Comparison of ENCODE assay signal across 10 cellular contexts in genomic region chr4:111475001-111475400, GRCh38.
DNase-seq lines count a peak whose midpoint lies in the region; ATAC-seq and TF ChIP-seq lines count a peak whose summit lies in the region.
"Had no signal": no experiment of that assay in that cellular context is flagged by ENCODE, and none has a peak within 500 bp of the region (broad histone marks: within the 10 kb centered on the region; RNA-seq: fewer than 3 reads in every experiment).

No MANE protein-coding gene starts in this region.

- peak; percentile 46 for DNase-seq in DMS53 (lab: John Stamatoyannopoulos, UW)
- peak; percentile 33 for DNase-seq in M059J (ENCODE audit: low read depth)
- peak in 5 of 10 donors; percentile 5 to 47 (median 32) for DNase-seq in dorsolateral prefrontal cortex
- no peak for DNase-seq in GM19238 (ENCODE audit: insufficient read length, low spot score)
- DNase-seq in NCI-H2081 treated with DMSO at 0.1 percent for 48 hours (lab: John Stamatoyannopoulos, UW): no peak
- DNase-seq: activated T-cell treated with anti-CD3 and anti-CD28 coated beads, Interleukin-2, amount 50 U/mL, for 4 hours; NCI-H2171 had no signal

- H3K27ac ChIP-seq in dorsolateral prefrontal cortex (no peak overlapping the region), neural cell (ENCODE audit: low read length) (no peak overlapping the region)

- H3K36me3 ChIP-seq in neural cell (ENCODE audit: insufficient read depth, low read length): no peaks in the 10 kb centered on the region

- no peak for TF ChIP-seq EP300 in neural cell (conservative IDR thresholded peaks at IDR 0.05; ENCODE audit: poor library complexity, severe bottlenecking)

- no peaks in the 10 kb centered on the region for H3K9me2 ChIP-seq in neural cell (ENCODE audit: insufficient read depth, low read length)

- no peak overlapping the region for H3K9ac ChIP-seq in neural cell (ENCODE audit: low read length)

- TF ChIP-seq RAD21 in neural cell (conservative IDR thresholded peaks at IDR 0.05): peak; percentile 64

- H3K4me3 ChIP-seq in dorsolateral prefrontal cortex: no peak overlapping the region
- no peak overlapping the region for H3K4me3 ChIP-seq in neural cell (ENCODE audit: low read length)

- no peak for ATAC-seq in HG03432 (IDR thresholded peaks at IDR 0.05; ENCODE audit: unreplicated experiment)
- no peak for ATAC-seq in HG03159 (IDR thresholded peaks at IDR 0.05; ENCODE audit: unreplicated experiment)
- ATAC-seq: activated T-cell treated with anti-CD3 and anti-CD28 coated beads, Interleukin-2, amount 50 U/mL, for 4 hours had no signal

- H3F3A ChIP-seq in neural cell (ENCODE audit: insufficient read depth, low read length, poor library complexity, severe bottlenecking): no peaks in the 10 kb centered on the region

- TF ChIP-seq CTCF in dorsolateral prefrontal cortex (IDR thresholded peaks at IDR 0.05 in 54 of 56, conservative IDR thresholded peaks at IDR 0.05 in 2 of 56; ENCODE audit: low read depth in 1 of 56, partially characterized antibody in 56 of 56) (peak in 52 of 56 donors; percentile 19 to 76 (median 56)), neural cell (IDR thresholded peaks at IDR 0.05; ENCODE audit: poor library complexity, severe bottlenecking) (peak; percentile 55)

- H3K4me2 ChIP-seq in neural cell (ENCODE audit: low read length): no peak overlapping the region

- H2AFZ ChIP-seq in neural cell (ENCODE audit: low read depth, low read length): no peak overlapping the region

- H3K27me3 ChIP-seq in dorsolateral prefrontal cortex (peaks cover 0 to 13% (median 0%) of the 10 kb centered on the region in 45 donors), neural cell (ENCODE audit: insufficient read depth, low read depth, low read length) (no peaks in the 10 kb centered on the region)

- no peaks in the 10 kb centered on the region for H4K20me1 ChIP-seq in neural cell (ENCODE audit: insufficient read depth)

- H3K79me2 ChIP-seq in neural cell (replicated peaks; ENCODE audit: insufficient read depth, low read length): no peaks in the 10 kb centered on the region

- intact Hi-C loops in dorsolateral prefrontal cortex (cut with DNase I): loop anchor here in 1 of 2 donors (2.0 kb wide), 1 partner anchor 842 kb away; no protein-coding TSS in a partner anchor

- no peaks in the 10 kb centered on the region for H3K9me3 ChIP-seq in neural cell (ENCODE audit: low read length)

TF ChIP-seq in neural cell, 6 proteins besides CTCF, POLR2A, EP300 and RAD21:
- TF ChIP-seq TAF1 (IDR thresholded peaks at IDR 0.05; ENCODE audit: low read depth) (no peak), SMC3 (conservative IDR thresholded peaks at IDR 0.05; ENCODE audit: poor library complexity) (peak; percentile 69)

Comparison
In these comparisons a context has a peak if more than half of its experiments do, and no peak if none do; other contexts are left out.
1. DNase-seq: peak in DMS53 (single experiment) and M059J (single experiment); none in GM19238 (single experiment) and NCI-H2081 treated with DMSO at 0.1 percent for 48 hours (single experiment).